Comparison of ENCODE assay signal across 23 cellular contexts in the genomic region with DNA sequence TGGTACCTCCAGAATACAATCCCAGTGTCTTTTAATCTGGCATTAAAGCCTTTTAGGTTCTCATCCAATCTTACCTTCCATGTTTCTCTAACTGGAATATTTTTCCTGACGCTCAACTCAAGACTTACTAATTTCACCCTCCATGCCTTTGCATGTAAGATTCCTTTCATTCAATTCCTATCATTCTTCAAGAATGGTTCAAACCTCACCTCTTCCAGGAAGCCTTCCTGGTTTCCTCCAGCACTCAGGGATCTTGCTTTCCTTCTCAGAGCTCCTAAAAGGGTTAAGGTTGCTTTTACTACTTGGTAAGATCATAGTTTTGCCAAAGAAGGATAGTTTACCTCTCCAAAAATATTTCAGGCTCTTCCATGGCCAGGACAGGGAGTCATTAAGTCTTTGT.
"Had no signal": no experiment of that assay in that cellular context is flagged by ENCODE, and none has a peak within 500 bp of the region (broad histone marks: within the 10 kb centered on the region; RNA-seq: fewer than 3 reads in every experiment).

No MANE protein-coding gene starts in this region.

- DNase-seq: activated CD4-positive, alpha-beta T cell treated with anti-CD3 and anti-CD28 coated beads, Interleukin-2, amount 50 U/mL, for 48 hours; activated CD4-positive, CD25-positive, alpha-beta regulatory T cell; activated effector memory CD4-positive, alpha-beta T cell treated with Interleukin-2 at 50 U/mL for 16 hours; activated naive CD4-positive, alpha-beta T cell treated with anti-CD3 and anti-CD28 coated beads, Interleukin-2, amount 50 U/mL, for 16 hours; brain microvascular endothelial cell; central memory CD4-positive, alpha-beta T cell; colonic mucosa; erythroblast; foreskin melanocyte; glutamatergic neuron; hippocampal formation; left cardiac atrium; nucleus accumbens; posterior cingulate gyrus; stimulated activated CD4-positive, alpha-beta T cell treated with anti-CD3 and anti-CD28 coated beads, Interleukin-12 subunit alpha, Interleukin-12 subunit beta, amount 100 ng/mL, for 4 hours; stimulated activated CD4-positive, alpha-beta T cell treated with anti-CD3 and anti-CD28 coated beads, Interleukin-1b, Interleukin-23, amount 100 ng/mL, for 48 hours; stimulated activated CD8-positive, alpha-beta memory T cell treated with anti-CD3 and anti-CD28 coated beads, Interleukin-4, amount 100 ng/mL, for 48 hours; stimulated activated naive CD4-positive, alpha-beta T cell treated with Interleukin-2 at 50 U/mL for 16 hours; T-helper 1 cell; T1000 had no signal

- H3K27ac ChIP-seq: brain microvascular endothelial cell, colonic mucosa, tibial nerve had no signal

- H3K27me3 ChIP-seq: brain microvascular endothelial cell, colonic mucosa had no signal

- ATAC-seq: left cardiac atrium, SK-N-SH treated with all-trans-retinoic acid at 6 μM for 48 hours had no signal

- H3K4me3 ChIP-seq: colonic mucosa, tibial nerve had no signal

- H3K9me3 ChIP-seq: colonic mucosa, tibial nerve had no signal

- H3K9me3 Mint-ChIP-seq: nephron progenitor cell had no signal

- H3K36me3 ChIP-seq: brain microvascular endothelial cell, colonic mucosa, tibial nerve had no signal

- H3K4me1 ChIP-seq: colonic mucosa, tibial nerve had no signal
